In the genomic region with DNA sequence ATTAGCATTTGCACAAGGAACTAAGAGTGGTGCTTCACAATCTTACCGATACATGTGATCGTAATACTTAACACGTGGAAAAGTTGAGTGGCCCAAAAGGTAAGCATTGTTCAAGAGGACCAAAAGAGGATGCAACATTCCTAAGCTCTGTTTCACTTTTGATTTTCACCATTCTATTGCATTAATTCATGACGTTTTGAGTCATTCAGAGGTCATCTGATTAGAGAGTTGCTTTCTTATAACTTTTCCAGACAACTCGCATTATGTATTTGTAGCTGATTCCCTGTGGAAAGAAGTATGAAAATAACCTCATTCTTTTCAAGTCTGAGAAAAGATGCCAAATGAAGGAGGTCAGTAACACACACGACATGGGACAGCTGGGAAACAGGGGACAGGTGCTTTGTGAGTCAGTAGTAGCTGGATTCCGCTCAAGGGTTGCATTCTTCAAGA, we compare ENCODE assay signal across 14 cellular contexts.
DNase-seq lines count a peak whose midpoint lies in the region; ATAC-seq and TF ChIP-seq lines count a peak whose summit lies in the region.
"Had no signal": no experiment of that assay in that cellular context is flagged by ENCODE, and none has a peak within 500 bp of the region (broad histone marks: within the 10 kb centered on the region; RNA-seq: fewer than 3 reads in every experiment).

No MANE protein-coding gene starts in this region.

- WGBS in stomach, 5 donors, result 60 to 78% (median 73%) methylated on average over 7 of the region's 7 CpGs

- no peaks in the 10 kb centered on the region for H4K20me1 ChIP-seq in BLaER1

- peaks cover 75% of the 10 kb centered on the region for H3K4me1 ChIP-seq in BLaER1
- no peaks in the 10 kb centered on the region for H3K4me1 ChIP-seq in stomach

- no peak overlapping the region for H3K27ac Mint-ChIP-seq in activated CD4-positive, alpha-beta T cell treated with anti-CD3 and anti-CD28 coated beads for 36 hours
- H3K27ac Mint-ChIP-seq in T-cell (no peak overlapping the region), natural killer cell (no peak overlapping the region)
- H3K27ac Mint-ChIP-seq: dendritic cell treated with granulocyte-macrophage colony-stimulating factor and Interleukin-4, amounts not matched to agents 40 ng/mL and 50 ng/mL, for 4 days had no signal

- H3K9ac ChIP-seq in BLaER1, result no peak overlapping the region

- no peak for TF ChIP-seq POLR2A in stomach (IDR thresholded peaks at IDR 0.05)

- no peak for TF ChIP-seq CTCF in brain microvascular endothelial cell (IDR thresholded peaks at IDR 0.05; ENCODE audit: low read depth, low read length, missing control alignments)
- TF ChIP-seq CTCF in stomach (IDR thresholded peaks at IDR 0.05), result no peak
- no peak for TF ChIP-seq CTCF in natural killer cell (IDR thresholded peaks at IDR 0.05)

- DNase-seq in M059J (ENCODE audit: low read depth) (peak; percentile 75), brain microvascular endothelial cell (peak; percentile 83), kidney tubule cell (ENCODE audit: low spot score) (peak; percentile 66), stomach (no peak), T-cell (no peak), natural killer cell (no peak)
- no peak for DNase-seq in activated CD4-positive, alpha-beta T cell treated with anti-CD3 and anti-CD28 coated beads for 36 hours
- DNase-seq: activated CD4-positive, alpha-beta T cell treated with anti-CD3 and anti-CD28 coated beads for 1 hour; activated T-cell treated with anti-CD3 and anti-CD28 coated beads for 4 hours; NCI-H1048; NCI-H2171 treated with DMSO at 0.1 percent for 48 hours had no signal

- peaks cover 11% of the 10 kb centered on the region; the same call in 1 of the 2 replicates for H3K36me3 ChIP-seq in BLaER1
- H3K36me3 ChIP-seq in brain microvascular endothelial cell (replicated peaks), result no peaks in the 10 kb centered on the region
- no peaks in the 10 kb centered on the region for H3K36me3 ChIP-seq in stomach
- H3K36me3 ChIP-seq: thoracic aorta had no signal

- H3K9me3 Mint-ChIP-seq in activated CD4-positive, alpha-beta T cell treated with anti-CD3 and anti-CD28 coated beads for 36 hours (ENCODE audit: low read depth), result peaks cover 22% of the 10 kb centered on the region
- H3K9me3 Mint-ChIP-seq in T-cell (peaks cover 16 to 23% (median 21%) of the 10 kb centered on the region in 3 donors), natural killer cell (peaks cover 6 to 22% of the 10 kb centered on the region in 2 donors)

- TF ChIP-seq EP300 in stomach (IDR thresholded peaks at IDR 0.05), result no peak

- H3K27ac ChIP-seq in BLaER1, result peak overlapping the region; percentile 80; the same call in 1 of the 2 replicates
- H3K27ac ChIP-seq in brain microvascular endothelial cell, result peak overlapping the region; percentile 100
- H3K27ac ChIP-seq in stomach, result no peak overlapping the region
- H3K27ac ChIP-seq: thoracic aorta had no signal

- intact Hi-C loops in stomach (cut with DNase I; ENCODE audit: low total_unique reads) (no loop called here), natural killer cell (cut with micrococcal nuclease) (no loop called here)
- intact Hi-C loops in activated CD4-positive, alpha-beta T cell treated with anti-CD3 and anti-CD28 coated beads for 36 hours (cut with DNase I, micrococcal nuclease), result no loop called here

- CTCF ChIA-PET in activated CD4-positive, alpha-beta T cell treated with anti-CD3 and anti-CD28 coated beads for 36 hours (lab: Charles Lee), result no interaction called here
- CTCF ChIA-PET in T-cell (lab: Charles Lee), result no interaction called here

- no peaks in the 10 kb centered on the region for H3K4me1 Mint-ChIP-seq in activated CD4-positive, alpha-beta T cell treated with anti-CD3 and anti-CD28 coated beads for 36 hours
- no peaks in the 10 kb centered on the region for H3K4me1 Mint-ChIP-seq in T-cell
- no peaks in the 10 kb centered on the region for H3K4me1 Mint-ChIP-seq in natural killer cell

- H3K36me3 Mint-ChIP-seq in activated CD4-positive, alpha-beta T cell treated with anti-CD3 and anti-CD28 coated beads for 36 hours (ENCODE audit: low read depth), result no peaks in the 10 kb centered on the region
- no peaks in the 10 kb centered on the region for H3K36me3 Mint-ChIP-seq in T-cell
- no peaks in the 10 kb centered on the region for H3K36me3 Mint-ChIP-seq in natural killer cell

- no peaks in the 10 kb centered on the region for H3K27me3 ChIP-seq in BLaER1
- no peaks in the 10 kb centered on the region for H3K27me3 ChIP-seq in brain microvascular endothelial cell (replicated peaks)
- H3K27me3 ChIP-seq in stomach, result no peaks in the 10 kb centered on the region

- POLR2A ChIA-PET in activated CD4-positive, alpha-beta T cell treated with anti-CD3 and anti-CD28 coated beads for 36 hours (lab: Charles Lee), result no interaction called here
- POLR2A ChIA-PET in T-cell (lab: Charles Lee), result no interaction called here

- ATAC-seq in activated CD4-positive, alpha-beta T cell treated with anti-CD3 and anti-CD28 coated beads for 36 hours, result no peak
- no peak for ATAC-seq in T-cell (replicated peaks in 1 of 4)
- no peak for ATAC-seq in natural killer cell

- H3K4me3 ChIP-seq in BLaER1 (no peak overlapping the region), brain microvascular endothelial cell (ENCODE audit: low read depth, low read length) (no peak overlapping the region), stomach (no peak overlapping the region)
- H3K4me3 ChIP-seq: thoracic aorta had no signal

- peak overlapping the region; percentile 72 for H3K4me2 ChIP-seq in BLaER1

- no peak overlapping the region for H3K4me3 Mint-ChIP-seq in activated CD4-positive, alpha-beta T cell treated with anti-CD3 and anti-CD28 coated beads for 36 hours
- H3K4me3 Mint-ChIP-seq in T-cell (no peak overlapping the region), natural killer cell (no peak overlapping the region)
- H3K4me3 Mint-ChIP-seq: dendritic cell treated with granulocyte-macrophage colony-stimulating factor and Interleukin-4, amounts not matched to agents 40 ng/mL and 50 ng/mL, for 4 days had no signal

- no peaks in the 10 kb centered on the region for H3K27me3 Mint-ChIP-seq in activated CD4-positive, alpha-beta T cell treated with anti-CD3 and anti-CD28 coated beads for 36 hours
- H3K27me3 Mint-ChIP-seq in T-cell (no peaks in the 10 kb centered on the region), natural killer cell (ENCODE audit: low read depth in 2 of 2) (no peaks in the 10 kb centered on the region)
- H3K27me3 Mint-ChIP-seq: dendritic cell treated with granulocyte-macrophage colony-stimulating factor and Interleukin-4, amounts not matched to agents 40 ng/mL and 50 ng/mL, for 4 days had no signal

- in situ Hi-C loops in brain microvascular endothelial cell (cut with HindIII; ENCODE audit: low pct_ligation_motif_present, low sequenced_read_pairs), result no loop called here

- peaks cover 25% of the 10 kb centered on the region for H3K9me3 ChIP-seq in BLaER1
- H3K9me3 ChIP-seq in stomach, result peaks cover 0 to 25% (median 15%) of the 10 kb centered on the region in 4 donors

Comparison
In these comparisons a context has a peak if more than half of its experiments do, and no peak if none do; other contexts are left out.
1. H3K27ac ChIP-seq: peak in BLaER1 (single experiment) and brain microvascular endothelial cell (single experiment); none in stomach (0 of 5).
2. DNase-seq: peak in M059J (single experiment), brain microvascular endothelial cell (single experiment) and kidney tubule cell (single experiment); none in stomach (single experiment), activated CD4-positive, alpha-beta T cell treated with anti-CD3 and anti-CD28 coated beads for 36 hours (single experiment), T-cell (0 of 34) and natural killer cell (single experiment).